In the genomic region with DNA sequence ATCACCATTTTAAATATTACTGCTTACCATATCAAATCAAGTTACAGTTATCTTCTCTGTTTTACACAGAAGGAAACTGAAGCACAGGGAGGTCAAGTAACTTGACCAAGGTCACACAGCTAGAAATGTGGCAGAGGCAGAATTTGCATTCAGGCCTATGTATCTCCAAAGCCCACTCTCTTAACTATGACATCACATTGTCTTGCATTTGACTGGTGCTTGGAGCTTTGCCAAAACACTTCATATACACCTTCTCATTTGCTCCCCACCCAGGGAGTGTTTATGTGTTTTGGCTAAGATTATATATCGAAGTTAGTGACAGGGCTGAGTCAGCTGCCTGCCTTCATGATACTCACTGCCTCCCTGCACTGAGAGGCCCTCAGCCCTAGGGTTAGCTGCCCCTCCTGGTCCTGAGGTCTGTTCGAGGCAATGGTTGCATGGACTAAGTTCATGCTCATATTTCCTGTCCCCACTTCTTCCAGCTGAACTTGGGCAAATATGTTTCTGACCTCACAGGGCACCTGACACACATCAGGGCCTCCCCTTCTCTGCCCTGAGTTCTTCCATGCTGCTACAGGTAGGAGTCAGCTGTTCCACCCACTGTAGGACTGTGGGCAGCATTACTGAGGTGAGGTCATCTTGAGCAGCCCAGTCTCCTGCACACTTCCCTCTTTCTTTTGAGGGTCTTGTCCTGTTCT, we compare ENCODE assay signal across 11 cellular contexts. TPM values are rescaled to one million over a fixed set of nuclear protein-coding genes. Genes with fewer than 3 reads are reported as not detected.
DNase-seq lines count a peak whose midpoint lies in the region; TF ChIP-seq lines count a peak whose summit lies in the region.
"Had no signal": no experiment of that assay in that cellular context is flagged by ENCODE, and none has a peak within 500 bp of the region (broad histone marks: within the 10 kb centered on the region; RNA-seq: fewer than 3 reads in every experiment).

No MANE protein-coding gene starts in this region.

- H3K36me3 Mint-ChIP-seq in activated naive CD8-positive, alpha-beta T cell = peaks cover 5% of the 10 kb centered on the region
- peaks cover 13% of the 10 kb centered on the region for H3K36me3 Mint-ChIP-seq in activated naive CD8-positive, alpha-beta T cell treated with anti-CD3 and anti-CD28 coated beads for 36 hours
- H3K36me3 Mint-ChIP-seq in type B pancreatic cell = no peaks in the 10 kb centered on the region

- H3K4me3 ChIP-seq in fibroblast of the aortic adventitia (ENCODE audit: low read depth, low read length) = no peak overlapping the region
- H3K4me3 ChIP-seq: esophagus squamous epithelium had no signal

- no peak for DNase-seq in activated naive CD8-positive, alpha-beta T cell treated with anti-CD3 and anti-CD28 coated beads for 36 hours
- DNase-seq in activated CD4-positive, CD25-positive, alpha-beta regulatory T cell treated with anti-CD3 and anti-CD28 coated beads, Interleukin-2, amount 50 U/mL, for 72 hours = peak; percentile 28
- DNase-seq in fibroblast of the aortic adventitia (ENCODE audit: low read depth) (peak; percentile 39), type B pancreatic cell (ENCODE audit: extremely low spot score, unreplicated experiment) (no peak), T-helper 9 cell (no peak), HPDE6-E6E7 (ENCODE audit: extremely low spot score) (no peak), ureter (ENCODE audit: low spot score) (no peak)
- DNase-seq: esophagus squamous epithelium, NCI-H1105 had no signal

- no peaks in the 10 kb centered on the region for H3K9me3 Mint-ChIP-seq in activated naive CD8-positive, alpha-beta T cell (ENCODE audit: low read depth)
- H3K9me3 Mint-ChIP-seq in activated naive CD8-positive, alpha-beta T cell treated with anti-CD3 and anti-CD28 coated beads for 36 hours = no peaks in the 10 kb centered on the region
- H3K9me3 Mint-ChIP-seq in type B pancreatic cell = no peaks in the 10 kb centered on the region

- no peak overlapping the region for H3K27ac Mint-ChIP-seq in activated naive CD8-positive, alpha-beta T cell
- H3K27ac Mint-ChIP-seq in activated naive CD8-positive, alpha-beta T cell treated with anti-CD3 and anti-CD28 coated beads for 36 hours = no peak overlapping the region
- peak overlapping the region; percentile 98 for H3K27ac Mint-ChIP-seq in type B pancreatic cell

- peaks cover 65% of the 10 kb centered on the region for H3K4me1 Mint-ChIP-seq in activated naive CD8-positive, alpha-beta T cell (ENCODE audit: low read depth)
- peaks cover 62% of the 10 kb centered on the region for H3K4me1 Mint-ChIP-seq in activated naive CD8-positive, alpha-beta T cell treated with anti-CD3 and anti-CD28 coated beads for 36 hours
- peaks cover 24% of the 10 kb centered on the region for H3K4me1 Mint-ChIP-seq in type B pancreatic cell (ENCODE audit: unreplicated experiment)

- TF ChIP-seq CTCF in fibroblast of the aortic adventitia (IDR thresholded peaks at IDR 0.05; ENCODE audit: insufficient read depth, low read length) (no peak), type B pancreatic cell (conservative IDR thresholded peaks at IDR 0.05) (no peak)

- no peaks in the 10 kb centered on the region for H3K27me3 Mint-ChIP-seq in activated naive CD8-positive, alpha-beta T cell
- no peaks in the 10 kb centered on the region for H3K27me3 Mint-ChIP-seq in activated naive CD8-positive, alpha-beta T cell treated with anti-CD3 and anti-CD28 coated beads for 36 hours
- H3K27me3 Mint-ChIP-seq in type B pancreatic cell = peaks cover 33% of the 10 kb centered on the region

- H3K4me3 Mint-ChIP-seq in activated naive CD8-positive, alpha-beta T cell = peak overlapping the region; percentile 39
- no peak overlapping the region for H3K4me3 Mint-ChIP-seq in activated naive CD8-positive, alpha-beta T cell treated with anti-CD3 and anti-CD28 coated beads for 36 hours
- H3K4me3 Mint-ChIP-seq in type B pancreatic cell = peak overlapping the region; percentile 48

RNA-seq across cellular contexts. Expression of a gene that starts 1.8 kb away (rescaled TPM):
- total RNA-seq in activated naive CD8-positive, alpha-beta T cell treated with anti-CD3 and anti-CD28 coated beads for 36 hours = 10 to 100 TPM; 19.0 to 19.9 TPM
- total RNA-seq in fibroblast of the aortic adventitia (ENCODE audit: low replicate concordance) (0.74 and 22.1 TPM in 2 replicates), type B pancreatic cell (ENCODE audit: low replicate concordance) (17.2 and 87.4 TPM in 2 replicates), ureter (9.9 TPM)

RNA-seq across cellular contexts. Expression of a gene that starts 35.2 kb away (rescaled TPM):
- 1 to 10 TPM; 1.3 to 2.1 TPM for total RNA-seq in activated naive CD8-positive, alpha-beta T cell treated with anti-CD3 and anti-CD28 coated beads for 36 hours
- total RNA-seq in fibroblast of the aortic adventitia (ENCODE audit: low replicate concordance) (4.7 and 8.4 TPM in 2 replicates), type B pancreatic cell (ENCODE audit: low replicate concordance) (14.0 and 18.5 TPM in 2 replicates), ureter (3.0 TPM)

RNA-seq across cellular contexts. Expression of a gene that starts 43.0 kb away (rescaled TPM):
- total RNA-seq in activated naive CD8-positive, alpha-beta T cell treated with anti-CD3 and anti-CD28 coated beads for 36 hours = not detected
- total RNA-seq in fibroblast of the aortic adventitia (ENCODE audit: low replicate concordance) (0.25 TPM in 1 of 2 replicates, not detected in the other), type B pancreatic cell (ENCODE audit: low replicate concordance) (not detected in 2 replicates), ureter (not detected)
- total RNA-seq: activated CD8-positive, alpha-beta memory T cell treated with anti-CD3 and anti-CD28 coated beads for 36 hours; esophagus squamous epithelium had no signal

Comparison
In these comparisons a context has a peak if more than half of its experiments do, and no peak if none do; other contexts are left out.
1. DNase-seq: peak in activated CD4-positive, CD25-positive, alpha-beta regulatory T cell treated with anti-CD3 and anti-CD28 coated beads, Interleukin-2, amount 50 U/mL, for 72 hours (single experiment) and fibroblast of the aortic adventitia (single experiment); none in activated naive CD8-positive, alpha-beta T cell treated with anti-CD3 and anti-CD28 coated beads for 36 hours (single experiment), type B pancreatic cell (single experiment), T-helper 9 cell (single experiment), HPDE6-E6E7 (single experiment) and ureter (single experiment).